In the genomic region with DNA sequence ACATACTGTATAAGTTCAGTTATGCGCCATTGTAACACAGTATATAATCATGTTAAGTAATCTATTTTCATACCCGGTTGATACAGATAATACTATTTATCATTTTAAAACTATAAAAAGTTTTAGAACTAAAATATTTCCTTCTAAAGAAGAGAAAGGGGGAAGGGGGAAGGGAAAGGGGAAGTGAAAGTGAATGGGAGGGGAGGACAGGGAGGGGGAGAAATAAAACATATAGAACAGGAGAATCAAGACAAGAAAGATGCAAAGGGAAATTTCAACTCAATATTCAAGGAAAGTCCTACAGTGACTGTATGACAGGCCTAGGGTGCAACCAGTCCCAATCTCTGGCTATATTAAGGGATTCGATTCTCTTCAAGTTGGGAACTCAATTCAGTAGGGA, we compare ENCODE assay signal across 21 cellular contexts.
"Had no signal": no experiment of that assay in that cellular context is flagged by ENCODE, and none has a peak within 500 bp of the region (broad histone marks: within the 10 kb centered on the region; RNA-seq: fewer than 3 reads in every experiment).

No MANE protein-coding gene starts in this region.

- H3K27ac Mint-ChIP-seq: activated naive CD8-positive, alpha-beta T cell; activated T-helper 2 cell treated with anti-CD3 and anti-CD28 coated beads, Interferon-gamma antibody, Interleukin-2, Interleukin-4, amounts not matched to agents 10 μg/mL and 5 μg/mL and 100 μg/mL, durations not matched to agents 14 hours and 24 hours and 36 hours; naive B cell; stimulated activated naive CD8-positive, alpha-beta T cell treated with anti-CD3 and anti-CD28 coated beads, Interleukin-15, amount 100 ng/mL, for 72 hours; WTC11 had no signal

- DNase-seq: activated CD8-positive, alpha-beta memory T cell treated with anti-CD3 and anti-CD28 coated beads, Interleukin-2, amount 50 U/mL, for 48 hours; activated naive CD4-positive, alpha-beta T cell; activated T-cell treated with anti-CD3 and anti-CD28 coated beads, Interleukin-2, amount 50 U/mL, for 4 hours; adrenal gland; central memory CD4-positive, alpha-beta T cell; effector memory CD4-positive, alpha-beta T cell; foreskin melanocyte; kidney; lower lobe of right lung; mesendoderm; naive B cell; nucleus accumbens; right cardiac atrium; stimulated activated CD4-positive, alpha-beta T cell treated with anti-CD3 and anti-CD28 coated beads, Interleukin-12 subunit alpha, Interleukin-12 subunit beta, amount 100 ng/mL, for 4 hours; stimulated activated CD4-positive, alpha-beta T cell treated with anti-CD3 and anti-CD28 coated beads, Interleukin-4, amount 100 ng/mL, for 4 hours; stimulated activated naive CD8-positive, alpha-beta T cell treated with anti-CD3 and anti-CD28 coated beads, Interleukin-15, amount 100 ng/mL, for 72 hours; tibial artery had no signal

- H3K4me1 Mint-ChIP-seq: stimulated activated naive CD8-positive, alpha-beta T cell treated with anti-CD3 and anti-CD28 coated beads, Interleukin-15, amount 100 ng/mL, for 72 hours; WTC11 had no signal

- H3K4me3 Mint-ChIP-seq: activated naive CD8-positive, alpha-beta T cell; activated T-cell treated with anti-CD3 and anti-CD28 coated beads, Interleukin-2, amount 50 U/mL, for 4 hours; naive B cell; stimulated activated naive CD8-positive, alpha-beta T cell treated with anti-CD3 and anti-CD28 coated beads, Interleukin-15, amount 100 ng/mL, for 72 hours; WTC11 had no signal

- H3K27me3 Mint-ChIP-seq: activated naive CD8-positive, alpha-beta T cell; naive B cell; stimulated activated naive CD8-positive, alpha-beta T cell treated with anti-CD3 and anti-CD28 coated beads, Interleukin-15, amount 100 ng/mL, for 72 hours had no signal

- ATAC-seq: activated T-cell treated with anti-CD3 and anti-CD28 coated beads, Interleukin-2, amount 50 U/mL, for 4 hours; esophagus mucosa; lower lobe of right lung; right cardiac atrium; stimulated activated naive CD8-positive, alpha-beta T cell treated with anti-CD3 and anti-CD28 coated beads, Interleukin-15, amount 100 ng/mL, for 72 hours; WTC11 had no signal

- H3K36me3 Mint-ChIP-seq: activated naive CD8-positive, alpha-beta T cell; naive B cell; WTC11 had no signal

- H3K9me3 Mint-ChIP-seq: activated T-helper 2 cell treated with anti-CD3 and anti-CD28 coated beads, Interferon-gamma antibody, Interleukin-2, Interleukin-4, amounts not matched to agents 10 μg/mL and 5 μg/mL and 100 μg/mL, durations not matched to agents 14 hours and 24 hours and 36 hours; naive B cell; stimulated activated naive CD8-positive, alpha-beta T cell treated with anti-CD3 and anti-CD28 coated beads, Interleukin-15, amount 100 ng/mL, for 72 hours; WTC11 had no signal
